Comparison of ENCODE assay signal across 11 cellular contexts in genomic region chr16:50585331-50585776, GRCh38. TPM values are rescaled to one million over a fixed set of nuclear protein-coding genes. Genes with fewer than 3 reads are reported as not detected.
DNase-seq lines count a peak whose midpoint lies in the region; ATAC-seq and TF ChIP-seq lines count a peak whose summit lies in the region.
"Had no signal": no experiment of that assay in that cellular context is flagged by ENCODE, and none has a peak within 500 bp of the region (broad histone marks: within the 10 kb centered on the region; RNA-seq: fewer than 3 reads in every experiment).

No MANE protein-coding gene starts in this region.

- TF ChIP-seq CTCF in fibroblast of the aortic adventitia (IDR thresholded peaks at IDR 0.05; ENCODE audit: insufficient read depth, low read length), result no peak
- no peak for TF ChIP-seq CTCF in stomach (IDR thresholded peaks at IDR 0.05)
- no peak for TF ChIP-seq CTCF in PC-3 (conservative IDR thresholded peaks at IDR 0.05; ENCODE audit: low read depth, low read length)

- DNase-seq in GM23248 (peak; percentile 15), fibroblast of the aortic adventitia (ENCODE audit: low read depth) (peak; percentile 89), midbrain (lab: John Stamatoyannopoulos, UW) (peak; percentile 15), stomach (peak; percentile 40), PC-3 (no peak), D341Med (ENCODE audit: low spot score) (no peak), RPMI8226 (no peak)
- DNase-seq: dermis blood vessel endothelial cell, NCI-H446 treated with DMSO at 0.1 percent for 48 hours had no signal

- intact Hi-C loops in stomach (cut with DNase I; ENCODE audit: low total_unique reads) (no loop called here), PC-3 (cut with micrococcal nuclease) (no loop called here)

- no peaks in the 10 kb centered on the region for H4K20me1 ChIP-seq in GM23248 (ENCODE audit: insufficient read depth)
- H4K20me1 ChIP-seq in PC-3 (ENCODE audit: low read length), result no peaks in the 10 kb centered on the region

- no peak for ATAC-seq in PC-3
- no peak for ATAC-seq in GM21786 (IDR thresholded peaks at IDR 0.05; ENCODE audit: unreplicated experiment)
- ATAC-seq: activated naive CD4-positive, alpha-beta T cell treated with anti-CD3 and anti-CD28 coated beads, Interleukin-2, amount 50 U/mL, for 72 hours had no signal

- no peak overlapping the region for H3K4me2 ChIP-seq in GM23248 (ENCODE audit: unreplicated experiment)
- no peak overlapping the region for H3K4me2 ChIP-seq in PC-3 (ENCODE audit: low read length)

- BruUV-seq in PC-3 (replicated peaks; lab: Mats Ljungman, UMichigan), result no TSS peak

- H3K9me2 ChIP-seq in GM23248 (ENCODE audit: insufficient read depth), result no peaks in the 10 kb centered on the region
- no peaks in the 10 kb centered on the region for H3K9me2 ChIP-seq in PC-3 (replicated peaks; ENCODE audit: low read length)

- H3K4me3 ChIP-seq in GM23248, result no peak overlapping the region
- H3K4me3 ChIP-seq in fibroblast of the aortic adventitia (ENCODE audit: low read depth, low read length), result no peak overlapping the region
- no peak overlapping the region for H3K4me3 ChIP-seq in stomach
- no peak overlapping the region for H3K4me3 ChIP-seq in PC-3 (ENCODE audit: low read length)

- H3K9me3 ChIP-seq in GM23248 (ENCODE audit: low read depth) (no peaks in the 10 kb centered on the region), stomach (no peaks in the 10 kb centered on the region), PC-3 (ENCODE audit: low read length) (no peaks in the 10 kb centered on the region)

- POLR2A ChIA-PET in PC-3 (lab: Charles Lee; ENCODE audit: unreplicated experiment), result no interaction called here

- H3K27me3 ChIP-seq in GM23248 (replicated peaks; ENCODE audit: insufficient read depth) (0 out of 2 replicates have a peak, but pooled peaks cover 9% of the 10 kb centered on the region), stomach (no peaks in the 10 kb centered on the region), PC-3 (ENCODE audit: low read length) (no peaks in the 10 kb centered on the region)

- TF ChIP-seq EP300 in stomach (IDR thresholded peaks at IDR 0.05), result no peak

- 0 out of 2 replicates have a peak, but pooled peaks cover 4% of the 10 kb centered on the region for H3K4me1 ChIP-seq in GM23248 (ENCODE audit: insufficient read depth)
- H3K4me1 ChIP-seq in stomach, result peaks cover 0 to 55% (median 35%) of the 10 kb centered on the region in 4 donors
- no peaks in the 10 kb centered on the region for H3K4me1 ChIP-seq in PC-3 (ENCODE audit: insufficient read depth, low read length)

- in situ Hi-C loops in GM23248 (cut with MboI), result no loop called here

- WGBS in GM23248 (ENCODE audit: low coverage in 1 of 2, low lambda C conversion rate in 2 of 2, missing lambda C conversion rate in 2 of 2), 2 experiments, result 20 to 22% methylated on average over 15 to 16 of the region's 16 CpGs
- WGBS in stomach, 5 donors, result 35 to 71% (median 59%) methylated on average over 14 to 16 of the region's 16 CpGs

- H3K27ac ChIP-seq in GM23248 (no peak overlapping the region), stomach (peak overlapping the region; percentile 28 to 80 (median 62)), PC-3 (ENCODE audit: low read length) (no peak overlapping the region)

- no peak overlapping the region for H2AFZ ChIP-seq in GM23248
- H2AFZ ChIP-seq in PC-3 (ENCODE audit: low read length), result no peak overlapping the region

- H3K9ac ChIP-seq in GM23248 (no peak overlapping the region), PC-3 (ENCODE audit: low read length) (no peak overlapping the region)

- CTCF ChIA-PET in PC-3 (lab: Charles Lee), result no interaction called here

- no peak for TF ChIP-seq POLR2A in stomach (IDR thresholded peaks at IDR 0.05)

- no peaks in the 10 kb centered on the region for H3K36me3 ChIP-seq in GM23248 (ENCODE audit: low read depth)
- H3K36me3 ChIP-seq in stomach, result no peaks in the 10 kb centered on the region
- no peaks in the 10 kb centered on the region for H3K36me3 ChIP-seq in PC-3 (ENCODE audit: low read depth, low read length)

- H3F3A ChIP-seq in GM23248 (ENCODE audit: insufficient read depth) (no peaks in the 10 kb centered on the region), PC-3 (ENCODE audit: low read length, unreplicated experiment) (no peaks in the 10 kb centered on the region)

- no peaks in the 10 kb centered on the region for H3K79me2 ChIP-seq in GM23248 (ENCODE audit: insufficient read depth)
- no peaks in the 10 kb centered on the region for H3K79me2 ChIP-seq in PC-3 (ENCODE audit: low read length)

RNA-seq across cellular contexts. Expression of gene NKD1, which starts 37.2 kb away (rescaled TPM):
- total RNA-seq in GM23248 (2014; rRNA removed; shearing (Covaris generic)), result not detected in 2 replicates
- polyA plus RNA-seq in GM23248 (2016; fragmentation: Nextera tagmentation; extraction: Ambion mirVana), result not detected in 2 replicates
- total RNA-seq in fibroblast of the aortic adventitia (ENCODE audit: low replicate concordance), result 0.09 TPM in 1 of 2 replicates, not detected in the other
- total RNA-seq in stomach, result 100 to 1,000 TPM in 1 of 5 donors, 1 to 10 TPM in 4; 1.2 to 284 (median 6.4) TPM
- 1 to 10 TPM in 2 of 3 donors, under 1 TPM in 1; 0.44 to 2.0 (median 1.5) TPM for polyA plus RNA-seq in stomach
- total RNA-seq in PC-3 (2014; rRNA removed), result 0.06 and 0.07 TPM in 2 replicates
- total RNA-seq: dermis blood vessel endothelial cell had no signal

Comparison
In these comparisons a context has a peak if more than half of its experiments do, and no peak if none do; other contexts are left out.
1. DNase-seq: peak in GM23248 (single experiment), fibroblast of the aortic adventitia (single experiment), midbrain (single experiment) and stomach (single experiment); none in PC-3 (single experiment), D341Med (single experiment) and RPMI8226 (single experiment).
2. H3K27ac ChIP-seq: peak in stomach (5 of 5); none in GM23248 (single experiment) and PC-3 (single experiment).